In the genomic region with DNA sequence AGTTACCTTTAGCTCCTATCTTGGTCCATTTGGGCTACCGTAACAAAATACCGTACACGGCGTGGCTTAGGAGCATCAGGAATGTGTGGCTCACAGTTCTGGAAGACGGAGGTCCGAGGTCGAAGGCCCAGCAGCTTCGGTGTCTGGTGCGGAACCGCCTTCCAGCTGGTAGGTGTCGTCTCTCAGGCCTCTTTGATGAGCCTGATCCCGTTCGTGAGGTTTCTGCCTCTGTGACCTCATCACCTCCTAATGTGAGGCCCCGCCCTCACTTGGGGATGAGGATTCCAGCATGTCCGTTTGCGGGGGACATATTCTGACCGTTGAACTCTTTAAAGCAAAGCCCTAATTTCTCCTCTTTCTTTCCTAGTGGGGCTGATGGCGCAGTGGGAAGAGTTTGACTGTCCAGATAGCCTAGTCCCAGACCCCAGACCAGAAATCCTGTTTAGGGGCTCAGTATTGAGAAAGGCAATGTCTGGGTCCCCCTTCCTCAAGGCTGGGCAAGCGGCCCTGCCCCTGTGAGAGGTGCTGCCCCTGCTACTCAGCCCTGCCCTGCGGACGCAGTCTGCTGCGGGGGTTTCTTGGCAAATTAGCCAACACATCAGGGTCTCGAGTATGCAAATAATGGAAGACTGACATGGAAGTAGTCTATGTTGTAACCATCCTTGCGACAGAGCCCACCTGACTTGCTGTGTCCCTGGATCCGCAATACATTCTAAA, we compare ENCODE assay signal across 20 cellular contexts.
DNase-seq lines count a peak whose midpoint lies in the region; ATAC-seq and TF ChIP-seq lines count a peak whose summit lies in the region.
"Had no signal": no experiment of that assay in that cellular context is flagged by ENCODE, and none has a peak within 500 bp of the region (broad histone marks: within the 10 kb centered on the region; RNA-seq: fewer than 3 reads in every experiment).

No MANE protein-coding gene starts in this region.

- no peak overlapping the region for H3K14ac ChIP-seq in IMR-90 (replicated peaks; ENCODE audit: low read depth, low read length)

- DNase-seq in CD14-positive monocyte (ENCODE audit: low spot score) (no peak), IMR-90 (no peak), nephron progenitor cell (no peak), tibial artery (no peak), OCI-M2 (lab: John Stamatoyannopoulos, UW; ENCODE audit: unreplicated experiment) (no peak)
- no peak for DNase-seq in activated CD8-positive, alpha-beta T cell treated with anti-CD3 and anti-CD28 coated beads, Interleukin-2, amount 10 ng/mL, durations not matched to agents 7 days and 5 days
- DNase-seq: ACHN, HCEC 1CT, Kasumi-1, NCI-H1417 treated with DMSO at 0.1 percent for 48 hours, NCI-H187, NCI-H2107, SHP77 treated with DMSO at 0.1 percent for 48 hours, SW 1271 had no signal

- H3K9me1 ChIP-seq in IMR-90 (ENCODE audit: insufficient read depth, low read length): no peaks in the 10 kb centered on the region; the same call in 1 of the 2 replicates

- CTCF ChIA-PET in IMR-90 (lab: Yijun Ruan, JAX): interaction anchor here (0.6 to 0.7 kb wide), 2 partner anchors 13 to 231 kb away, joined by 5 to 8 read pairs; no protein-coding TSS in a partner anchor
- CTCF ChIA-PET in activated CD8-positive, alpha-beta T cell treated with anti-CD3 and anti-CD28 coated beads, Interleukin-2, amount 10 ng/mL, durations not matched to agents 7 days and 5 days (lab: Charles Lee): no interaction called here

- H3K4me3 ChIP-seq in IMR-90 (ENCODE audit: insufficient read depth, low read depth, low read length): no peak overlapping the region
- peak overlapping the region; percentile 64 for H3K4me3 ChIP-seq in iPS-18a (ENCODE audit: low read length)
- H3K4me3 ChIP-seq in tibial artery: no peak overlapping the region
- H3K4me3 ChIP-seq: BLaER1, SK-N-MC had no signal

- no peak overlapping the region for H4K91ac ChIP-seq in IMR-90 (ENCODE audit: insufficient read depth, low read depth, low read length)

- H2BK5ac ChIP-seq in IMR-90 (ENCODE audit: low read depth, low read length, poor library complexity, severe bottlenecking): no peak overlapping the region

- no peak overlapping the region for H3K4me2 ChIP-seq in IMR-90 (ENCODE audit: low read depth, low read length)
- H3K4me2 ChIP-seq: BLaER1 had no signal

- TF ChIP-seq CTCF in CD14-positive monocyte (IDR thresholded peaks at IDR 0.05): no peak
- TF ChIP-seq CTCF in IMR-90 (conservative IDR thresholded peaks at IDR 0.05; ENCODE audit: low read depth, low read length): no peak
- TF ChIP-seq CTCF in nephron progenitor cell (IDR thresholded peaks at IDR 0.05): no peak
- TF ChIP-seq CTCF in tibial artery (IDR thresholded peaks at IDR 0.05): no peak

- no peaks in the 10 kb centered on the region for H4K20me1 ChIP-seq in IMR-90 (ENCODE audit: insufficient read depth, low read length)
- H4K20me1 ChIP-seq: BLaER1 had no signal

- POLR2A ChIA-PET in IMR-90 (lab: Charles Lee; ENCODE audit: unreplicated experiment): no interaction called here
- POLR2A ChIA-PET in activated CD8-positive, alpha-beta T cell treated with anti-CD3 and anti-CD28 coated beads, Interleukin-2, amount 10 ng/mL, durations not matched to agents 7 days and 5 days (lab: Charles Lee): no interaction called here

- H3K79me1 ChIP-seq in IMR-90 (ENCODE audit: low read depth in 1 of 2, low read length in 2 of 2): no peaks in the 10 kb centered on the region

- intact Hi-C loops in CD14-positive monocyte (cut with micrococcal nuclease): no loop called here
- intact Hi-C loops in IMR-90 (cut with micrococcal nuclease): no loop called here
- intact Hi-C loops in tibial artery (cut with DNase I; ENCODE audit: low total_unique reads): no loop called here

- H3K27me3 Mint-ChIP-seq in CD14-positive monocyte (ENCODE audit: low read depth in 3 of 3) (peaks cover 0 to 2% (median 1%) of the 10 kb centered on the region in 3 donors), nephron progenitor cell (ENCODE audit: low read depth, poor library complexity) (peaks cover 4% of the 10 kb centered on the region)
- H3K27me3 Mint-ChIP-seq in activated CD8-positive, alpha-beta T cell treated with anti-CD3 and anti-CD28 coated beads, Interleukin-2, amount 10 ng/mL, durations not matched to agents 7 days and 5 days (ENCODE audit: low read depth): peaks cover 4% of the 10 kb centered on the region

- no peak for TF ChIP-seq POLR2A in IMR-90 (IDR thresholded peaks at IDR 0.05; ENCODE audit: low read depth, low read length)

- dilution Hi-C loops in IMR-90 (cut with HindIII; ENCODE audit: low sequenced_read_pairs, unreplicated experiment): no loop called here

- no peak overlapping the region for H3K4ac ChIP-seq in IMR-90 (ENCODE audit: low read depth, low read length)

- H3K27ac ChIP-seq in IMR-90 (ENCODE audit: insufficient read depth, low read length) (no peak overlapping the region), iPS-18a (ENCODE audit: low read length) (no peak overlapping the region), tibial artery (no peak overlapping the region)
- H3K27ac ChIP-seq: 22Rv1, BLaER1, RWPE1, SK-N-MC had no signal

- no peak overlapping the region for H4K8ac ChIP-seq in IMR-90 (ENCODE audit: low read depth in 2 of 2, low read length in 2 of 2)

- H2AK9ac ChIP-seq in IMR-90 (replicated peaks; ENCODE audit: low read depth, low read length, poor library complexity): no peak overlapping the region

- H2AFZ ChIP-seq in IMR-90 (replicated peaks; ENCODE audit: low read length, poor library complexity): peak overlapping the region; percentile 43

- no peak overlapping the region for H2BK15ac ChIP-seq in IMR-90 (ENCODE audit: low read depth, low read length)

- peaks cover 24% of the 10 kb centered on the region for H3K4me1 Mint-ChIP-seq in CD14-positive monocyte
- peaks cover 18% of the 10 kb centered on the region for H3K4me1 Mint-ChIP-seq in nephron progenitor cell
- no peaks in the 10 kb centered on the region for H3K4me1 Mint-ChIP-seq in activated CD8-positive, alpha-beta T cell treated with anti-CD3 and anti-CD28 coated beads, Interleukin-2, amount 10 ng/mL, durations not matched to agents 7 days and 5 days (ENCODE audit: low read depth)

- H3K9me3 Mint-ChIP-seq in CD14-positive monocyte: peaks cover 12 to 29% (median 18%) of the 10 kb centered on the region in 7 donors
- H3K9me3 Mint-ChIP-seq in nephron progenitor cell: peaks cover 32% of the 10 kb centered on the region
- H3K9me3 Mint-ChIP-seq in activated CD8-positive, alpha-beta T cell treated with anti-CD3 and anti-CD28 coated beads, Interleukin-2, amount 10 ng/mL, durations not matched to agents 7 days and 5 days (ENCODE audit: insufficient read depth): peaks cover 3% of the 10 kb centered on the region

- H2AK5ac ChIP-seq in IMR-90 (ENCODE audit: low read depth, low read length): no peak overlapping the region

- H3K36me3 ChIP-seq in IMR-90 (ENCODE audit: control insufficient read depth, insufficient read depth, low read length) (no peaks in the 10 kb centered on the region), iPS-18a (ENCODE audit: control insufficient read depth, low read depth, low read length) (no peaks in the 10 kb centered on the region), tibial artery (no peaks in the 10 kb centered on the region)
- H3K36me3 ChIP-seq: BLaER1 had no signal

- no TSS peak for BruUV-seq in IMR-90 (replicated peaks; lab: Mats Ljungman, UMichigan)

- H3K9me3 ChIP-seq in IMR-90 (ENCODE audit: control insufficient read depth, insufficient read depth, low read length) (peaks cover 5% of the 10 kb centered on the region), iPS-18a (ENCODE audit: control insufficient read depth, low read depth, low read length) (no peaks in the 10 kb centered on the region), tibial artery (peaks cover 0 to 36% (median 8%) of the 10 kb centered on the region in 3 donors)

- H2BK120ac ChIP-seq in IMR-90 (ENCODE audit: low read depth, low read length): no peak overlapping the region

- H3K27me3 ChIP-seq in IMR-90 (ENCODE audit: control insufficient read depth, insufficient read depth, low read length) (peaks cover 2% of the 10 kb centered on the region; the same call in 1 of the 2 replicates), iPS-18a (ENCODE audit: control insufficient read depth, insufficient read depth, low read length) (no peaks in the 10 kb centered on the region), tibial artery (peaks cover 0 to 22% of the 10 kb centered on the region in 2 donors)
- H3K27me3 ChIP-seq: BLaER1 had no signal

- H3K56ac ChIP-seq in IMR-90 (ENCODE audit: extremely low read depth, insufficient read depth, low read length): no peak overlapping the region

- no peak overlapping the region for H4K5ac ChIP-seq in IMR-90 (ENCODE audit: low read depth, low read length)

- no peak overlapping the region for H3K23ac ChIP-seq in IMR-90 (ENCODE audit: low read depth, low read length)

- H3K27ac Mint-ChIP-seq in CD14-positive monocyte: peak overlapping the region; percentile 21 to 87 (median 70)
- H3K27ac Mint-ChIP-seq in nephron progenitor cell: no peak overlapping the region
- H3K27ac Mint-ChIP-seq in activated CD8-positive, alpha-beta T cell treated with anti-CD3 and anti-CD28 coated beads, Interleukin-2, amount 10 ng/mL, durations not matched to agents 7 days and 5 days: no peak overlapping the region

- in situ Hi-C loops in IMR-90 (cut with MboI; ENCODE audit: low sequenced_read_pairs): no loop called here

- 69% methylated on average over 9 of the region's 25 CpGs; no CpG with 5 or more reads in 1 of the 2 experiments for whole genome bisulfite sequencing in IMR-90 (ENCODE audit: extremely low coverage in 2 of 2, insufficient read length in 1 of 2), 2 experiments

- H3K9ac ChIP-seq in IMR-90 (ENCODE audit: low read depth, low read length): no peak overlapping the region
- H3K9ac ChIP-seq in iPS-18a (ENCODE audit: low read length): peak overlapping the region; percentile 57
- H3K9ac ChIP-seq: BLaER1 had no signal

- TF ChIP-seq RAD21 in IMR-90 (IDR thresholded peaks at IDR 0.05; ENCODE audit: low read length): no peak

- H2BK20ac ChIP-seq in IMR-90 (ENCODE audit: low read depth, low read length): no peak overlapping the region

- H3K18ac ChIP-seq in IMR-90 (ENCODE audit: low read depth, low read length): no peak overlapping the region

- H3K36me3 Mint-ChIP-seq in CD14-positive monocyte (peaks cover 8 to 13% of the 10 kb centered on the region in 2 donors), nephron progenitor cell (ENCODE audit: low read depth) (peaks cover 17% of the 10 kb centered on the region)
- H3K36me3 Mint-ChIP-seq in activated CD8-positive, alpha-beta T cell treated with anti-CD3 and anti-CD28 coated beads, Interleukin-2, amount 10 ng/mL, durations not matched to agents 7 days and 5 days (ENCODE audit: low read depth): no peaks in the 10 kb centered on the region

- H3K4me3 Mint-ChIP-seq in CD14-positive monocyte (peak overlapping the region; percentile 68 to 83), nephron progenitor cell (peak overlapping the region; percentile 54)
- no peak overlapping the region for H3K4me3 Mint-ChIP-seq in activated CD8-positive, alpha-beta T cell treated with anti-CD3 and anti-CD28 coated beads, Interleukin-2, amount 10 ng/mL, durations not matched to agents 7 days and 5 days

- ATAC-seq in IMR-90 (ENCODE audit: low read depth) (no peak), HG03460 (IDR thresholded peaks at IDR 0.05; ENCODE audit: unreplicated experiment) (no peak)
- no peak for ATAC-seq in activated CD8-positive, alpha-beta T cell treated with anti-CD3 and anti-CD28 coated beads, Interleukin-2, amount 10 ng/mL, durations not matched to agents 7 days and 5 days

- no peaks in the 10 kb centered on the region for H3K4me1 ChIP-seq in IMR-90 (ENCODE audit: control insufficient read depth, insufficient read depth, low read length)
- H3K4me1 ChIP-seq in iPS-18a (ENCODE audit: control insufficient read depth, low read depth, low read length): peaks cover 6% of the 10 kb centered on the region
- no peaks in the 10 kb centered on the region for H3K4me1 ChIP-seq in tibial artery
- H3K4me1 ChIP-seq: BLaER1 had no signal

Comparison
In these comparisons a context has a peak if more than half of its experiments do, and no peak if none do; other contexts are left out.
1. H3K27ac Mint-ChIP-seq: peak in CD14-positive monocyte (7 of 7); none in nephron progenitor cell (single experiment) and activated CD8-positive, alpha-beta T cell treated with anti-CD3 and anti-CD28 coated beads, Interleukin-2, amount 10 ng/mL, durations not matched to agents 7 days and 5 days (single experiment).